In the genomic region with DNA sequence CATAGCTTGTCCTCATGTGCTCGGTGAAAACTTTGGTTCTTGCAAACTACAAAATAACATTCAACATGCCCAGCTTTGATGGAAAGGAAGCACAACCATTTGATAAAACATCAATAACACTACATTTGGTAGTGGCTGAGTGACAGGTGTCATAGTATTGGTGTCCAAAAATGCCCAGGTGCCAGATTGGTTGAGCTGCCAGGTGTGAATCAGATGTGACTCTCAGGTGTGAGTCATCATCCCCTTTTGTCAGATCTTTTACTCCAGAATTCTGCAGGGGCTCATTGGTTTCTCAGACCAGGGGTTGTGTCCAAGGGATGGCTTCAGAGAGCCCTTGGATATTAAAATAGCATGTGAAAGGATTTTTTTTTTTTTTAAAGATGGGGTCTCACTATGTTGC, we compare ENCODE assay signal across 23 cellular contexts. TPM values are rescaled to one million over a fixed set of nuclear protein-coding genes. Genes with fewer than 3 reads are reported as not detected.
DNase-seq lines count a peak whose midpoint lies in the region; ATAC-seq and TF ChIP-seq lines count a peak whose summit lies in the region.
"Had no signal": no experiment of that assay in that cellular context is flagged by ENCODE, and none has a peak within 500 bp of the region (broad histone marks: within the 10 kb centered on the region; RNA-seq: fewer than 3 reads in every experiment).

No MANE protein-coding gene starts in this region.

- H3K4me3 Mint-ChIP-seq in T-helper 2 cell treated with Interferon-gamma antibody and Interleukin-4, amounts not matched to agents 5 μg/mL and 100 μg/mL, for 36 hours, result no peak overlapping the region
- H3K4me3 Mint-ChIP-seq: stimulated activated memory B cell treated with anti-CD40 and anti-IgM and Interleukin-4, amounts not matched to agents 10 μg/mL and 1 μg/mL and 100 μg/mL, for 72 hours had no signal

- H3K4me3 ChIP-seq in left ventricle myocardium inferior, result no peak overlapping the region
- no peak overlapping the region for H3K4me3 ChIP-seq in epithelial cell of esophagus (ENCODE audit: low read length)
- H3K4me3 ChIP-seq: gastroesophageal sphincter, GM23248, psoas muscle had no signal

- H3K27me3 ChIP-seq in left ventricle myocardium inferior (ENCODE audit: low read depth), result no peaks in the 10 kb centered on the region
- H3K27me3 ChIP-seq: BE2C, gastroesophageal sphincter had no signal

- peak overlapping the region; percentile 10 for H3K27ac Mint-ChIP-seq in T-helper 2 cell treated with Interferon-gamma antibody and Interleukin-4, amounts not matched to agents 5 μg/mL and 100 μg/mL, for 36 hours
- H3K27ac Mint-ChIP-seq: stimulated activated memory B cell treated with anti-CD40 and anti-IgM and Interleukin-4, amounts not matched to agents 10 μg/mL and 1 μg/mL and 100 μg/mL, for 72 hours had no signal

- no peaks in the 10 kb centered on the region for H3K27me3 Mint-ChIP-seq in T-helper 2 cell treated with Interferon-gamma antibody and Interleukin-4, amounts not matched to agents 5 μg/mL and 100 μg/mL, for 36 hours (ENCODE audit: low read depth)
- H3K27me3 Mint-ChIP-seq: stimulated activated memory B cell treated with anti-CD40 and anti-IgM and Interleukin-4, amounts not matched to agents 10 μg/mL and 1 μg/mL and 100 μg/mL, for 72 hours had no signal

- no peak for ATAC-seq in left cardiac atrium
- ATAC-seq: esophagus mucosa; gastroesophageal sphincter; psoas muscle; stimulated activated memory B cell treated with anti-CD40 and anti-IgM and Interleukin-4, amounts not matched to agents 10 μg/mL and 1 μg/mL and 100 μg/mL, for 72 hours had no signal

- H3K9me3 ChIP-seq in left ventricle myocardium inferior (replicated peaks), result no peaks in the 10 kb centered on the region
- H3K9me3 ChIP-seq: BE2C, gastroesophageal sphincter, psoas muscle had no signal

- no peaks in the 10 kb centered on the region for H3K9me3 Mint-ChIP-seq in T-helper 2 cell treated with Interferon-gamma antibody and Interleukin-4, amounts not matched to agents 5 μg/mL and 100 μg/mL, for 36 hours
- H3K9me3 Mint-ChIP-seq: stimulated activated memory B cell treated with anti-CD40 and anti-IgM and Interleukin-4, amounts not matched to agents 10 μg/mL and 1 μg/mL and 100 μg/mL, for 72 hours had no signal

- peak overlapping the region; percentile 89 for H3K27ac ChIP-seq in left ventricle myocardium inferior (replicated peaks)
- H3K27ac ChIP-seq: GM23248, psoas muscle had no signal

- H3K36me3 Mint-ChIP-seq in T-helper 2 cell treated with Interferon-gamma antibody and Interleukin-4, amounts not matched to agents 5 μg/mL and 100 μg/mL, for 36 hours (ENCODE audit: low read depth), result peaks cover 59% of the 10 kb centered on the region

- DNase-seq in T-helper 2 cell treated with Interferon-gamma antibody and Interleukin-4, amounts not matched to agents 5 μg/mL and 100 μg/mL, for 36 hours (ENCODE audit: low spot score), result no peak
- DNase-seq in T-helper 2 cell (no peak), left ventricle myocardium inferior (no peak), left cardiac atrium (no peak), epithelial cell of esophagus (ENCODE audit: low read depth) (peak; percentile 60), SKM-1 (lab: John Stamatoyannopoulos, UW; ENCODE audit: unreplicated experiment) (no peak), NCI-H524 (lab: John Stamatoyannopoulos, UW) (no peak)
- DNase-seq in NK-92 treated with Interleukin-12 subunit alpha and Interleukin-12 subunit beta, amount 100 ng/mL, for 24 hours (lab: John Stamatoyannopoulos, UW), result no peak
- DNase-seq: activated CD4-positive, CD25-positive, alpha-beta regulatory T cell treated with anti-CD3 and anti-CD28 coated beads, Interleukin-2, amount 50 U/mL, for 72 hours; BE2C; COR-L47; DND-41; effector CD8-positive, alpha-beta T cell; GM23248; NCI-H2029; NCI-H2227 treated with DMSO at 0.1 percent for 48 hours; NCI-H748 treated with DMSO at 0.1 percent for 48 hours; Right ventricle myocardium superior; stimulated activated CD4-positive, alpha-beta T cell treated with anti-CD3 and anti-CD28 coated beads, Interleukin-2, amount 100 ng/mL, for 24 hours had no signal

- TF ChIP-seq CTCF in left ventricle myocardium inferior (IDR thresholded peaks at IDR 0.05; ENCODE audit: borderline replicate concordance) (no peak), epithelial cell of esophagus (IDR thresholded peaks at IDR 0.05; ENCODE audit: insufficient read depth, low read depth, low read length, missing control alignments) (no peak)

- intact Hi-C loops in left ventricle myocardium inferior (cut with micrococcal nuclease) (no loop called here), left cardiac atrium (cut with DNase I) (loop anchor here in 1 of 2 donors (10.0 kb wide), 1 partner anchor 115 kb away; no protein-coding TSS in a partner anchor)

- no peaks in the 10 kb centered on the region for H3K4me1 Mint-ChIP-seq in T-helper 2 cell treated with Interferon-gamma antibody and Interleukin-4, amounts not matched to agents 5 μg/mL and 100 μg/mL, for 36 hours (ENCODE audit: low read depth)

- H3K4me1 ChIP-seq in left ventricle myocardium inferior, result peaks cover 83% of the 10 kb centered on the region
- H3K4me1 ChIP-seq: BE2C had no signal

- peaks cover 99% of the 10 kb centered on the region for H3K36me3 ChIP-seq in left ventricle myocardium inferior

RNA-seq across cellular contexts. Expression of a gene that starts 22.5 kb away (rescaled TPM):
- 19.3 TPM for total RNA-seq in left ventricle myocardium inferior
- 10 to 100 TPM; 19.1 to 20.7 TPM for total RNA-seq in left cardiac atrium

RNA-seq across cellular contexts. Expression of a gene that starts 50.8 kb away (rescaled TPM):
- total RNA-seq in left ventricle myocardium inferior (23.0 TPM), left cardiac atrium (10 to 100 TPM; 23.3 to 23.7 TPM)
